ENCODE assay signal across 1 cellular context in genomic region chr2:106384548-106384947, GRCh38.
TF ChIP-seq lines count a peak whose summit lies in the region.
"Not testable (repeated sequence)": the region's sequence is repeated elsewhere in the genome, so short reads cannot be mapped to it uniquely, and the experiment has no call there.

No MANE protein-coding gene starts in this region.

TF ChIP-seq in HepG2, 621 proteins besides CTCF, POLR2A, EP300 and RAD21 (continued from another document and continues in another):
- TF ChIP-seq ZBTB33 (CRISPR knock-in tag; IDR thresholded peaks at IDR 0.05) (peak; percentile 9; the same call in 1 of the 2 replicates), ZFX (CRISPR knock-in tag; IDR thresholded peaks at IDR 0.05; ENCODE audit: low read depth) (peak; percentile 31; the same call in 1 of the 2 replicates), ZBTB7B (CRISPR knock-in tag; IDR thresholded peaks at IDR 0.05) (peak; percentile 63; the same call in 1 of the 2 replicates), TFDP1 (CRISPR knock-in tag; IDR thresholded peaks at IDR 0.05; ENCODE audit: borderline replicate concordance) (0 out of 2 replicates have a peak, but pooled peaks have one; percentile 27), DPF2 (CRISPR knock-in tag; IDR thresholded peaks at IDR 0.05; ENCODE audit: borderline replicate concordance, low read depth) (peak; percentile 86; the same call in 1 of the 2 replicates), ZNF292 (CRISPR knock-in tag; IDR thresholded peaks at IDR 0.05; ENCODE audit: borderline replicate concordance, low read depth) (peak; percentile 75; the same call in 1 of the 2 replicates), NCOA1 (CRISPR knock-in tag; IDR thresholded peaks at IDR 0.05) (0 out of 2 replicates have a peak, but pooled peaks have one; percentile 41), MEF2D (CRISPR knock-in tag; IDR thresholded peaks at IDR 0.05) (peak; percentile 56; the same call in 1 of the 2 replicates), HNF4G (IDR thresholded peaks at IDR 0.05; ENCODE audit: borderline replicate concordance, low read depth, low read length) (peak; percentile 98), HNF4G (CRISPR knock-in tag; IDR thresholded peaks at IDR 0.05; ENCODE audit: borderline replicate concordance, low read depth) (peak; percentile 98), FOXP1 (CRISPR knock-in tag; IDR thresholded peaks at IDR 0.05) (peak; percentile 74), FOXJ3 (CRISPR knock-in tag; IDR thresholded peaks at IDR 0.05; ENCODE audit: borderline replicate concordance) (peak; percentile 15; the same call in 1 of the 2 replicates), KDM3A (CRISPR knock-in tag; IDR thresholded peaks at IDR 0.05; ENCODE audit: low read depth) (0 out of 2 replicates have a peak, but pooled peaks have one; percentile 42), YEATS2 (CRISPR knock-in tag; IDR thresholded peaks at IDR 0.05; ENCODE audit: borderline replicate concordance) (0 out of 2 replicates have a peak, but pooled peaks have one; percentile 33), REST (IDR thresholded peaks at IDR 0.05; ENCODE audit: borderline replicate concordance in 1 of 2, low read depth in 1 of 2, low read length in 2 of 2) (peak in 1 of 2 experiments; percentile 58; a peak in 1 of 4 replicates), ZNF124 (CRISPR knock-in tag; IDR thresholded peaks at IDR 0.05) (0 out of 2 replicates have a peak, but pooled peaks have one; percentile 42), TRIM24 (CRISPR knock-in tag; IDR thresholded peaks at IDR 0.05) (peak; percentile 94), PATZ1 (CRISPR knock-in tag; IDR thresholded peaks at IDR 0.05) (peak; percentile 35; the same call in 1 of the 2 replicates), MXD4 (CRISPR knock-in tag; IDR thresholded peaks at IDR 0.05) (peak; percentile 51; the same call in 1 of the 2 replicates), REPIN1 (CRISPR knock-in tag; IDR thresholded peaks at IDR 0.05; ENCODE audit: borderline replicate concordance, low read depth) (0 out of 2 replicates have a peak, but pooled peaks have one; percentile 37), KAT2B (IDR thresholded peaks at IDR 0.05; ENCODE audit: borderline replicate concordance, low read depth, low read length) (peak; percentile 42; the same call in 1 of the 2 replicates), RARA (CRISPR knock-in tag; IDR thresholded peaks at IDR 0.05) (peak; percentile 86), ZBTB7A (CRISPR knock-in tag; IDR thresholded peaks at IDR 0.05) (peak; percentile 68; the same call in 1 of the 2 replicates), ZNF451 (CRISPR knock-in tag; IDR thresholded peaks at IDR 0.05) (0 out of 2 replicates have a peak, but pooled peaks have one; percentile 35), MIXL1 (CRISPR knock-in tag; IDR thresholded peaks at IDR 0.05) (peak; percentile 90), PITX1 (CRISPR knock-in tag; IDR thresholded peaks at IDR 0.05) (peak; percentile 92)
- TF ChIP-seq, protein P1, sequence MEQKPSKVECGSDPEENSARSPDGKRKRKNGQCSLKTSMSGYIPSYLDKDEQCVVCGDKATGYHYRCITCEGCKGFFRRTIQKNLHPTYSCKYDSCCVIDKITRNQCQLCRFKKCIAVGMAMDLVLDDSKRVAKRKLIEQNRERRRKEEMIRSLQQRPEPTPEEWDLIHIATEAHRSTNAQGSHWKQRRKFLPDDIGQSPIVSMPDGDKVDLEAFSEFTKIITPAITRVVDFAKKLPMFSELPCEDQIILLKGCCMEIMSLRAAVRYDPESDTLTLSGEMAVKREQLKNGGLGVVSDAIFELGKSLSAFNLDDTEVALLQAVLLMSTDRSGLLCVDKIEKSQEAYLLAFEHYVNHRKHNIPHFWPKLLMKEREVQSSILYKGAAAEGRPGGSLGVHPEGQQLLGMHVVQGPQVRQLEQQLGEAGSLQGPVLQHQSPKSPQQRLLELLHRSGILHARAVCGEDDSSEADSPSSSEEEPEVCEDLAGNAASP (CRISPR knock-in tag; IDR thresholded peaks at IDR 0.05; ENCODE audit: borderline replicate concordance) = peak; percentile 43; the same call in 1 of the 2 replicates
- TF ChIP-seq, protein P2, sequence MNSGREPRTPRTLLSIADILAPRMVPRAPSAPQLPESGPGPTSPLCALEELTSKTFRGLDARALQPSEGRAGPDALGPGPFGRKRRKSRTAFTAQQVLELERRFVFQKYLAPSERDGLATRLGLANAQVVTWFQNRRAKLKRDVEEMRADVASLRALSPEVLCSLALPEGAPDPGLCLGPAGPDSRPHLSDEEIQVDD (CRISPR knock-in tag; IDR thresholded peaks at IDR 0.05; ENCODE audit: borderline replicate concordance) = 0 out of 2 replicates have a peak, but pooled peaks have one; percentile 60
- TF ChIP-seq FOXP1 (IDR thresholded peaks at IDR 0.05) = not testable (repeated sequence)
- TF ChIP-seq, protein P3, sequence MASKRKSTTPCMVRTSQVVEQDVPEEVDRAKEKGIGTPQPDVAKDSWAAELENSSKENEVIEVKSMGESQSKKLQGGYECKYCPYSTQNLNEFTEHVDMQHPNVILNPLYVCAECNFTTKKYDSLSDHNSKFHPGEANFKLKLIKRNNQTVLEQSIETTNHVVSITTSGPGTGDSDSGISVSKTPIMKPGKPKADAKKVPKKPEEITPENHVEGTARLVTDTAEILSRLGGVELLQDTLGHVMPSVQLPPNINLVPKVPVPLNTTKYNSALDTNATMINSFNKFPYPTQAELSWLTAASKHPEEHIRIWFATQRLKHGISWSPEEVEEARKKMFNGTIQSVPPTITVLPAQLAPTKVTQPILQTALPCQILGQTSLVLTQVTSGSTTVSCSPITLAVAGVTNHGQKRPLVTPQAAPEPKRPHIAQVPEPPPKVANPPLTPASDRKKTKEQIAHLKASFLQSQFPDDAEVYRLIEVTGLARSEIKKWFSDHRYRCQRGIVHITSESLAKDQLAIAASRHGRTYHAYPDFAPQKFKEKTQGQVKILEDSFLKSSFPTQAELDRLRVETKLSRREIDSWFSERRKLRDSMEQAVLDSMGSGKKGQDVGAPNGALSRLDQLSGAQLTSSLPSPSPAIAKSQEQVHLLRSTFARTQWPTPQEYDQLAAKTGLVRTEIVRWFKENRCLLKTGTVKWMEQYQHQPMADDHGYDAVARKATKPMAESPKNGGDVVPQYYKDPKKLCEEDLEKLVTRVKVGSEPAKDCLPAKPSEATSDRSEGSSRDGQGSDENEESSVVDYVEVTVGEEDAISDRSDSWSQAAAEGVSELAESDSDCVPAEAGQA (IDR thresholded peaks at IDR 0.05; ENCODE audit: low read depth) = 0 out of 2 replicates have a peak, but pooled peaks have one; percentile 24
- TF ChIP-seq, protein P3 (CRISPR knock-in tag; IDR thresholded peaks at IDR 0.05; ENCODE audit: borderline replicate concordance) = not testable (repeated sequence)
- TF ChIP-seq, protein P4, sequence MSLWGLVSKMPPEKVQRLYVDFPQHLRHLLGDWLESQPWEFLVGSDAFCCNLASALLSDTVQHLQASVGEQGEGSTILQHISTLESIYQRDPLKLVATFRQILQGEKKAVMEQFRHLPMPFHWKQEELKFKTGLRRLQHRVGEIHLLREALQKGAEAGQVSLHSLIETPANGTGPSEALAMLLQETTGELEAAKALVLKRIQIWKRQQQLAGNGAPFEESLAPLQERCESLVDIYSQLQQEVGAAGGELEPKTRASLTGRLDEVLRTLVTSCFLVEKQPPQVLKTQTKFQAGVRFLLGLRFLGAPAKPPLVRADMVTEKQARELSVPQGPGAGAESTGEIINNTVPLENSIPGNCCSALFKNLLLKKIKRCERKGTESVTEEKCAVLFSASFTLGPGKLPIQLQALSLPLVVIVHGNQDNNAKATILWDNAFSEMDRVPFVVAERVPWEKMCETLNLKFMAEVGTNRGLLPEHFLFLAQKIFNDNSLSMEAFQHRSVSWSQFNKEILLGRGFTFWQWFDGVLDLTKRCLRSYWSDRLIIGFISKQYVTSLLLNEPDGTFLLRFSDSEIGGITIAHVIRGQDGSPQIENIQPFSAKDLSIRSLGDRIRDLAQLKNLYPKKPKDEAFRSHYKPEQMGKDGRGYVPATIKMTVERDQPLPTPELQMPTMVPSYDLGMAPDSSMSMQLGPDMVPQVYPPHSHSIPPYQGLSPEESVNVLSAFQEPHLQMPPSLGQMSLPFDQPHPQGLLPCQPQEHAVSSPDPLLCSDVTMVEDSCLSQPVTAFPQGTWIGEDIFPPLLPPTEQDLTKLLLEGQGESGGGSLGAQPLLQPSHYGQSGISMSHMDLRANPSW (CRISPR knock-in tag; IDR thresholded peaks at IDR 0.05; ENCODE audit: borderline replicate concordance) = 0 out of 2 replicates have a peak, but pooled peaks have one; percentile 40
- TF ChIP-seq, protein P5, sequence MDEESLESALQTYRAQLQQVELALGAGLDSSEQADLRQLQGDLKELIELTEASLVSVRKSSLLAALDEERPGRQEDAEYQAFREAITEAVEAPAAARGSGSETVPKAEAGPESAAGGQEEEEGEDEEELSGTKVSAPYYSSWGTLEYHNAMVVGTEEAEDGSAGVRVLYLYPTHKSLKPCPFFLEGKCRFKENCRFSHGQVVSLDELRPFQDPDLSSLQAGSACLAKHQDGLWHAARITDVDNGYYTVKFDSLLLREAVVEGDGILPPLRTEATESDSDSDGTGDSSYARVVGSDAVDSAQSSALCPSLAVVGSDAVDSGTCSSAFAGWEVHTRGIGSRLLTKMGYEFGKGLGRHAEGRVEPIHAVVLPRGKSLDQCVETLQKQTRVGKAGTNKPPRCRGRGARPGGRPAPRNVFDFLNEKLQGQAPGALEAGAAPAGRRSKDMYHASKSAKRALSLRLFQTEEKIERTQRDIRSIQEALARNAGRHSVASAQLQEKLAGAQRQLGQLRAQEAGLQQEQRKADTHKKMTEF (CRISPR knock-in tag; IDR thresholded peaks at IDR 0.05) = 0 out of 2 replicates have a peak, but pooled peaks have one; percentile 40
